ENCODE assay signal across 24 cellular contexts in the genomic region with DNA sequence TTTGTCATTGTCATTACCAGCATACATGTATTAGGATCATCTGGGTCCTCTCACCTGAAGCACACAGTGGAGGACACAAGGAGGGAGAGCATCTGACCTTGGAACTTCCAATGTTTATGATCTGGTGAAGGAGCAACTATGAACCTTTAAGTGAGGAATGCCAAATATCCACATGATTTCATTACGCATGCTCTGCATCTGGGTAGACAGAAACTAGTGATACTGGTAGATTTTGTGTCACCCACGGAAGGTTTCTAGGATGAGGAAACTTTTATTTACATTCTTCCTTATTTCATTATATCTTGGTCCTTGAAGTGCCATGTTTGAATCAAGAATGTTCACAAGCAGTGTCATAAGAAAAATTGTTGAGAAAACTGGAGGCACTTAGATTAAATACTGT. TPM values are rescaled to one million over a fixed set of nuclear protein-coding genes. Genes with fewer than 3 reads are reported as not detected.
DNase-seq lines count a peak whose midpoint lies in the region; ATAC-seq and TF ChIP-seq lines count a peak whose summit lies in the region.
"Had no signal": no experiment of that assay in that cellular context is flagged by ENCODE, and none has a peak within 500 bp of the region (broad histone marks: within the 10 kb centered on the region; RNA-seq: fewer than 3 reads in every experiment).

No MANE protein-coding gene starts in this region.

- DNase-seq in SK-N-SH (no peak), amniotic epithelial cell (ENCODE audit: low read depth) (peak; percentile 53), iris pigment epithelial cell (ENCODE audit: low read depth) (peak; percentile 6), skeletal muscle cell (ENCODE audit: low read depth) (peak; percentile 2), SKM-1 (lab: John Stamatoyannopoulos, UW; ENCODE audit: unreplicated experiment) (no peak), vagina (ENCODE audit: extremely low spot score in 2 of 2) (no peak)
- DNase-seq: AML-193; BE2C; CD4-positive, alpha-beta T cell; CD8-positive, alpha-beta memory T cell; DMS53; DMS79 treated with DMSO at 0.1 percent for 48 hours; GF-D8; GOT3; HFFc6 had no signal

- H3K27ac ChIP-seq in SK-N-SH (ENCODE audit: low read depth in 2 of 2, low read length in 1 of 2) (no peak overlapping the region), vagina (no peak overlapping the region)
- H3K27ac ChIP-seq: 22Rv1; BLaER1 treated with 17β-estradiol and CSF1 and Interleukin-3, amounts not matched to agents 10 nM and 100 nM had no signal

- no peak overlapping the region for H3K4me2 ChIP-seq in SK-N-SH
- H3K4me2 ChIP-seq: BLaER1 treated with 17β-estradiol and CSF1 and Interleukin-3, amounts not matched to agents 10 nM and 100 nM had no signal

- 88% methylated on average over 2 of the region's 2 CpGs for WGBS in SK-N-SH (ENCODE audit: low lambda C conversion rate)

- no peaks in the 10 kb centered on the region for H3K9me2 ChIP-seq in SK-N-SH

- TF ChIP-seq CTCF in SK-N-SH (IDR thresholded peaks at IDR 0.05) (no peak), vagina (IDR thresholded peaks at IDR 0.05) (no peak)

- H3K9me3 ChIP-seq in SK-N-SH (no peaks in the 10 kb centered on the region), vagina (no peaks in the 10 kb centered on the region)
- H3K9me3 ChIP-seq: BE2C; BLaER1 treated with 17β-estradiol and CSF1 and Interleukin-3, amounts not matched to agents 10 nM and 100 nM; HAP-1 had no signal

- ATAC-seq in SK-N-SH treated with all-trans-retinoic acid at 6 μM for 48 hours: no peak
- ATAC-seq in esophagus mucosa: no peak

- CTCF ChIA-PET in SK-N-SH (lab: Yijun Ruan, JAX): no interaction called here

- TF ChIP-seq RAD21 in SK-N-SH (IDR thresholded peaks at IDR 0.05; ENCODE audit: low read length): no peak

- H3K4me3 ChIP-seq in SK-N-SH (ENCODE audit: low read depth in 2 of 2, low read length in 1 of 2) (no peak overlapping the region), skeletal muscle cell (ENCODE audit: low read depth, low read length) (no peak overlapping the region), vagina (no peak overlapping the region)
- H3K4me3 ChIP-seq: BLaER1 treated with 17β-estradiol and CSF1 and Interleukin-3, amounts not matched to agents 10 nM and 100 nM; HAP-1 had no signal

- H3K36me3 ChIP-seq in SK-N-SH (replicated peaks in 1 of 2; ENCODE audit: control insufficient read depth in 1 of 2, insufficient read depth in 2 of 2, low read length in 1 of 2) (no peaks in the 10 kb centered on the region), vagina (no peaks in the 10 kb centered on the region)
- H3K36me3 ChIP-seq: BE2C had no signal

- no peak overlapping the region for H2AFZ ChIP-seq in SK-N-SH (ENCODE audit: low read depth)

- no peaks in the 10 kb centered on the region for H3K79me2 ChIP-seq in SK-N-SH (ENCODE audit: insufficient read depth)

- TF ChIP-seq POLR2A in vagina (IDR thresholded peaks at IDR 0.05): no peak

- H3K4me1 ChIP-seq in SK-N-SH (ENCODE audit: control insufficient read depth in 1 of 2, insufficient read depth in 2 of 2, low read depth in 1 of 2, low read length in 1 of 2) (no peaks in the 10 kb centered on the region), vagina (no peaks in the 10 kb centered on the region)
- H3K4me1 ChIP-seq: BE2C; BLaER1 treated with 17β-estradiol and CSF1 and Interleukin-3, amounts not matched to agents 10 nM and 100 nM; HAP-1 had no signal

- no peaks in the 10 kb centered on the region for H3F3A ChIP-seq in SK-N-SH (replicated peaks; ENCODE audit: insufficient read depth)

- H3K9ac ChIP-seq in SK-N-SH: no peak overlapping the region
- H3K9ac ChIP-seq: BLaER1 treated with 17β-estradiol and CSF1 and Interleukin-3, amounts not matched to agents 10 nM and 100 nM had no signal

- H4K20me1 ChIP-seq in SK-N-SH (ENCODE audit: insufficient read depth): no peaks in the 10 kb centered on the region
- H4K20me1 ChIP-seq: BLaER1 treated with 17β-estradiol and CSF1 and Interleukin-3, amounts not matched to agents 10 nM and 100 nM had no signal

- intact Hi-C loops in vagina (cut with DNase I): no loop called here

- TF ChIP-seq EP300 in SK-N-SH (IDR thresholded peaks at IDR 0.05; ENCODE audit: borderline replicate concordance in 1 of 2, low read depth in 1 of 2, low read length in 1 of 2): no peak

- POLR2A ChIA-PET in SK-N-SH (lab: Yijun Ruan, JAX): no interaction called here

- H3K27me3 ChIP-seq in SK-N-SH (ENCODE audit: insufficient read depth): no peaks in the 10 kb centered on the region
- H3K27me3 ChIP-seq in vagina: no peaks in the 10 kb centered on the region
- H3K27me3 ChIP-seq: BE2C; BLaER1 treated with 17β-estradiol and CSF1 and Interleukin-3, amounts not matched to agents 10 nM and 100 nM had no signal

TF ChIP-seq in SK-N-SH treated with all-trans-retinoic acid at 6 μM for 48 hours, 23 proteins besides CTCF, POLR2A, EP300 and RAD21 (continues in another document):
- TF ChIP-seq ISL1 (CRISPR knock-in tag; IDR thresholded peaks at IDR 0.05): 0 out of 2 replicates have a peak, but pooled peaks have one; percentile 6
- TF ChIP-seq PATZ1 (CRISPR knock-in tag; IDR thresholded peaks at IDR 0.05; ENCODE audit: borderline replicate concordance): no peak
- TF ChIP-seq TCF4 (CRISPR knock-in tag; IDR thresholded peaks at IDR 0.05; ENCODE audit: borderline replicate concordance): no peak

TF ChIP-seq in SK-N-SH, 30 proteins besides CTCF, POLR2A, EP300 and RAD21:
- no peak for TF ChIP-seq RFX5 (IDR thresholded peaks at IDR 0.05; ENCODE audit: low read length)

RNA-seq across cellular contexts. Expression of gene SPC25, which starts 32.1 kb away (rescaled TPM):
- 4.8 TPM in 2 replicates for polyA plus RNA-seq in SK-N-SH (2012; rRNA removed)
- 6.9 and 9.4 TPM in 2 replicates for polyA plus RNA-seq in SK-N-SH (2012; cell fraction: cytosol; rRNA removed)
- polyA plus RNA-seq in SK-N-SH (2012; cell fraction: nucleus; rRNA removed): 0.90 and 1.2 TPM in 2 replicates
- 6.0 TPM for total RNA-seq in esophagus mucosa
- not detected for total RNA-seq in vagina
- polyA plus RNA-seq: CD14-positive monocyte; CD8-positive, alpha-beta memory T cell had no signal

RNA-seq across cellular contexts. Expression of gene G6PC2, which starts 42.9 kb away (rescaled TPM):
- polyA plus RNA-seq in SK-N-SH (2012; rRNA removed): not detected in 2 replicates
- not detected in 2 replicates for polyA plus RNA-seq in SK-N-SH (2012; cell fraction: cytosol; rRNA removed)
- not detected in 2 replicates for polyA plus RNA-seq in SK-N-SH (2012; cell fraction: nucleus; rRNA removed)
- not detected for total RNA-seq in esophagus mucosa
- not detected for total RNA-seq in vagina
- total RNA-seq: CD4-positive, alpha-beta T cell; CD8-positive, alpha-beta memory T cell; Daoy; G401; HFFc6 had no signal
- polyA plus RNA-seq: AG04450; CD14-positive monocyte; CD8-positive, alpha-beta memory T cell had no signal

RNA-seq across cellular contexts. Expression of gene NOSTRIN, which starts 55.7 kb away (rescaled TPM):
- polyA plus RNA-seq in SK-N-SH (2012; rRNA removed): not detected in 2 replicates
- not detected in 2 replicates for polyA plus RNA-seq in SK-N-SH (2012; cell fraction: cytosol; rRNA removed)
- polyA plus RNA-seq in SK-N-SH (2012; cell fraction: nucleus; rRNA removed): not detected in 2 replicates
- total RNA-seq in esophagus mucosa: 3.6 TPM
- total RNA-seq in vagina: 30.0 TPM
- total RNA-seq: CD8-positive, alpha-beta memory T cell; Daoy; G401; HFFc6 had no signal
- polyA plus RNA-seq: CD14-positive monocyte; CD8-positive, alpha-beta memory T cell had no signal

Comparison
In these comparisons a context has a peak if more than half of its experiments do, and no peak if none do; other contexts are left out.
1. DNase-seq: peak in amniotic epithelial cell (single experiment), iris pigment epithelial cell (single experiment) and skeletal muscle cell (single experiment); none in SK-N-SH (single experiment), SKM-1 (single experiment) and vagina (0 of 2).